ENCODE assay signal across 10 cellular contexts in genomic region chr7:151726875-151727578, GRCh38.
DNase-seq lines count a peak whose midpoint lies in the region; ATAC-seq and TF ChIP-seq lines count a peak whose summit lies in the region.
"Had no signal": no experiment of that assay in that cellular context is flagged by ENCODE, and none has a peak within 500 bp of the region (broad histone marks: within the 10 kb centered on the region; RNA-seq: fewer than 3 reads in every experiment).

No MANE protein-coding gene starts in this region.

- no peak overlapping the region for H3K27ac Mint-ChIP-seq in activated T-cell treated with anti-CD3 and anti-CD28 coated beads, Interleukin-2, amount 50 U/mL, for 72 hours
- peak overlapping the region; percentile 20 to 98 (median 92) for H3K27ac Mint-ChIP-seq in brain
- no peak overlapping the region for H3K27ac Mint-ChIP-seq in CD4-positive, alpha-beta T cell
- H3K27ac Mint-ChIP-seq: activated CD4-positive, alpha-beta T cell treated with anti-CD3 and anti-CD28 coated beads, Interleukin-2, amount 10 ng/mL, durations not matched to agents 7 days and 5 days had no signal

- no peaks in the 10 kb centered on the region for H3K36me3 Mint-ChIP-seq in activated T-cell treated with anti-CD3 and anti-CD28 coated beads, Interleukin-2, amount 50 U/mL, for 72 hours (ENCODE audit: insufficient read depth in 2 of 2)
- no peaks in the 10 kb centered on the region for H3K36me3 Mint-ChIP-seq in brain
- H3K36me3 Mint-ChIP-seq in CD4-positive, alpha-beta T cell (ENCODE audit: low read depth) = peaks cover 4% of the 10 kb centered on the region

- no peak for DNase-seq in activated T-cell treated with anti-CD3 and anti-CD28 coated beads, Interleukin-2, amount 50 U/mL, for 72 hours
- no peak for DNase-seq in activated T-cell treated with anti-CD3 and anti-CD28 coated beads, Interleukin-2, amount 50 U/mL, for 48 hours
- DNase-seq in right lobe of liver = peak in 1 of 3 donors; percentile 40
- no peak for DNase-seq in uterus
- no peak for DNase-seq in colonic mucosa
- DNase-seq in CD4-positive, alpha-beta T cell = no peak

- no peak overlapping the region for H3K9ac ChIP-seq in colonic mucosa (ENCODE audit: low read depth in 2 of 2, low read length in 2 of 2)

- TF ChIP-seq CTCF in brain (conservative IDR thresholded peaks at IDR 0.05) (no peak), right lobe of liver (IDR thresholded peaks at IDR 0.05) (no peak), uterus (IDR thresholded peaks at IDR 0.05) (no peak), colonic mucosa (IDR thresholded peaks at IDR 0.05) (no peak)
- TF ChIP-seq CTCF in CD4-positive, alpha-beta T cell (IDR thresholded peaks at IDR 0.05) = no peak

- H3K36me3 ChIP-seq in right lobe of liver = no peaks in the 10 kb centered on the region
- no peaks in the 10 kb centered on the region for H3K36me3 ChIP-seq in uterus
- no peaks in the 10 kb centered on the region for H3K36me3 ChIP-seq in colonic mucosa

- TF ChIP-seq POLR2A in right lobe of liver (IDR thresholded peaks at IDR 0.05) = no peak
- no peak for TF ChIP-seq POLR2A in uterus (IDR thresholded peaks at IDR 0.05)

- no peak overlapping the region for H3K4me3 ChIP-seq in right lobe of liver
- no peak overlapping the region for H3K4me3 ChIP-seq in uterus
- no peak overlapping the region for H3K4me3 ChIP-seq in colonic mucosa

- H3K4me1 ChIP-seq in right lobe of liver (peaks cover 0 to 15% (median 0%) of the 10 kb centered on the region in 4 donors), uterus (peaks cover 4 to 7% of the 10 kb centered on the region in 2 donors), colonic mucosa (peaks cover 5% of the 10 kb centered on the region)

- CTCF ChIA-PET in CD4-positive, alpha-beta T cell (lab: Charles Lee) = no interaction called here

- H3K27ac ChIP-seq in right lobe of liver (peak overlapping the region; percentile 20 to 71 (median 47)), uterus (peak overlapping the region; percentile 71 to 83), colonic mucosa (no peak overlapping the region)
- no peak overlapping the region for H3K27ac ChIP-seq in CD4-positive, alpha-beta T cell (ENCODE audit: low read depth, low read length)

- H3K4me1 Mint-ChIP-seq in activated T-cell treated with anti-CD3 and anti-CD28 coated beads, Interleukin-2, amount 50 U/mL, for 72 hours (ENCODE audit: low read depth) = peaks cover 15% of the 10 kb centered on the region
- H3K4me1 Mint-ChIP-seq in brain = peaks cover 78% of the 10 kb centered on the region
- no peaks in the 10 kb centered on the region for H3K4me1 Mint-ChIP-seq in CD4-positive, alpha-beta T cell (ENCODE audit: low read depth)

- H3K27me3 ChIP-seq in right lobe of liver (no peaks in the 10 kb centered on the region), uterus (no peaks in the 10 kb centered on the region), colonic mucosa (no peaks in the 10 kb centered on the region)
- no peaks in the 10 kb centered on the region for H3K27me3 ChIP-seq in CD4-positive, alpha-beta T cell (ENCODE audit: control insufficient read depth, insufficient read depth, low read length)

- whole genome bisulfite sequencing in right lobe of liver (ENCODE audit: insufficient coverage, low coverage, low lambda C conversion rate, missing lambda C conversion rate) = 49% methylated on average over 7 of the region's 18 CpGs

- no peaks in the 10 kb centered on the region for H3K27me3 Mint-ChIP-seq in activated T-cell treated with anti-CD3 and anti-CD28 coated beads, Interleukin-2, amount 50 U/mL, for 72 hours (ENCODE audit: low read depth)
- peaks cover 5% of the 10 kb centered on the region for H3K27me3 Mint-ChIP-seq in brain
- no peaks in the 10 kb centered on the region for H3K27me3 Mint-ChIP-seq in CD4-positive, alpha-beta T cell
- H3K27me3 Mint-ChIP-seq: activated CD4-positive, alpha-beta T cell treated with anti-CD3 and anti-CD28 coated beads, Interleukin-2, amount 10 ng/mL, durations not matched to agents 7 days and 5 days; central memory CD8-positive, alpha-beta T cell had no signal

- H3K9me3 ChIP-seq in right lobe of liver = no peaks in the 10 kb centered on the region
- H3K9me3 ChIP-seq in uterus = no peaks in the 10 kb centered on the region
- H3K9me3 ChIP-seq in colonic mucosa = no peaks in the 10 kb centered on the region
- no peaks in the 10 kb centered on the region for H3K9me3 ChIP-seq in CD4-positive, alpha-beta T cell (ENCODE audit: control insufficient read depth, low read length)

- intact Hi-C loops in right lobe of liver (cut with DNase I) (no loop called here), uterus (cut with DNase I; ENCODE audit: low total_unique reads) (no loop called here), colonic mucosa (cut with DNase I) (no loop called here)
- intact Hi-C loops in CD4-positive, alpha-beta T cell (cut with DNase I, micrococcal nuclease) = no loop called here

- no peaks in the 10 kb centered on the region for H3K9me3 Mint-ChIP-seq in activated T-cell treated with anti-CD3 and anti-CD28 coated beads, Interleukin-2, amount 50 U/mL, for 72 hours
- no peaks in the 10 kb centered on the region for H3K9me3 Mint-ChIP-seq in brain
- no peaks in the 10 kb centered on the region for H3K9me3 Mint-ChIP-seq in CD4-positive, alpha-beta T cell
- H3K9me3 Mint-ChIP-seq: activated CD4-positive, alpha-beta T cell treated with anti-CD3 and anti-CD28 coated beads, Interleukin-2, amount 10 ng/mL, durations not matched to agents 7 days and 5 days; central memory CD8-positive, alpha-beta T cell had no signal

- peak in 1 of 2 donors; percentile 9 for ATAC-seq in activated T-cell treated with anti-CD3 and anti-CD28 coated beads, Interleukin-2, amount 50 U/mL, for 72 hours (replicated peaks in 1 of 2)
- peak in 2 of 4 donors; percentile 6 to 14 for ATAC-seq in right lobe of liver
- no peak for ATAC-seq in GM18517 (IDR thresholded peaks at IDR 0.05; ENCODE audit: unreplicated experiment)
- ATAC-seq in CD4-positive, alpha-beta T cell (ENCODE audit: poor library complexity) = no peak

- POLR2A ChIA-PET in CD4-positive, alpha-beta T cell (lab: Charles Lee) = no interaction called here

- peak overlapping the region; percentile 37 to 40 for H3K4me3 Mint-ChIP-seq in activated T-cell treated with anti-CD3 and anti-CD28 coated beads, Interleukin-2, amount 50 U/mL, for 72 hours
- no peak overlapping the region for H3K4me3 Mint-ChIP-seq in brain
- H3K4me3 Mint-ChIP-seq in CD4-positive, alpha-beta T cell = no peak overlapping the region
- H3K4me3 Mint-ChIP-seq: activated CD4-positive, alpha-beta T cell treated with anti-CD3 and anti-CD28 coated beads, Interleukin-2, amount 10 ng/mL, durations not matched to agents 7 days and 5 days; central memory CD8-positive, alpha-beta T cell had no signal

Comparison
In these comparisons a context has a peak if more than half of its experiments do, and no peak if none do; other contexts are left out.
1. H3K27ac Mint-ChIP-seq: peak in brain (5 of 5); none in activated T-cell treated with anti-CD3 and anti-CD28 coated beads, Interleukin-2, amount 50 U/mL, for 72 hours (single experiment) and CD4-positive, alpha-beta T cell (single experiment).
2. H3K4me3 Mint-ChIP-seq: peak in activated T-cell treated with anti-CD3 and anti-CD28 coated beads, Interleukin-2, amount 50 U/mL, for 72 hours (2 of 2); none in brain (0 of 5) and CD4-positive, alpha-beta T cell (single experiment).
3. H3K27ac ChIP-seq: peak in right lobe of liver (3 of 3) and uterus (2 of 2); none in colonic mucosa (single experiment) and CD4-positive, alpha-beta T cell (single experiment).